ENCODE assay signal across 1 cellular context in genomic region chr3:177658354-177658753, GRCh38.
TF ChIP-seq lines count a peak whose summit lies in the region.

No MANE protein-coding gene starts in this region.

TF ChIP-seq in HepG2, 621 proteins besides CTCF, POLR2A, EP300 and RAD21 (continued from another document):
- TF ChIP-seq ZNF800 (CRISPR knock-in tag; IDR thresholded peaks at IDR 0.05) (no peak), POGK (CRISPR knock-in tag; conservative IDR thresholded peaks at IDR 0.05) (no peak), ZKSCAN8 (CRISPR knock-in tag; IDR thresholded peaks at IDR 0.05; ENCODE audit: borderline replicate concordance) (no peak)
